Comparison of ENCODE assay signal across 8 cellular contexts in genomic region chr1:25022361-25023189, GRCh38.
DNase-seq lines count a peak whose midpoint lies in the region; ATAC-seq and TF ChIP-seq lines count a peak whose summit lies in the region.

No MANE protein-coding gene starts in this region.

- H3K27me3 ChIP-seq in thoracic aorta (replicated peaks; ENCODE audit: insufficient read depth): no peaks in the 10 kb centered on the region

- H3K4me3 Mint-ChIP-seq in activated T-cell treated with anti-CD3 and anti-CD28 coated beads, Interleukin-2, amount 50 U/mL, for 4 hours: peak overlapping the region; percentile 68

- peak overlapping the region; percentile 11 for H3K4me3 ChIP-seq in fibroblast of pulmonary artery (replicated peaks; ENCODE audit: low read depth, low read length)
- H3K4me3 ChIP-seq in thoracic aorta: peak overlapping the region; percentile 16

- no peak overlapping the region for H3K27ac ChIP-seq in thoracic aorta

- no peaks in the 10 kb centered on the region for H3K27me3 Mint-ChIP-seq in activated T-cell treated with anti-CD3 and anti-CD28 coated beads, Interleukin-2, amount 50 U/mL, for 4 hours (ENCODE audit: low read depth)

- H3K4me1 Mint-ChIP-seq in activated T-cell treated with anti-CD3 and anti-CD28 coated beads, Interleukin-2, amount 50 U/mL, for 4 hours (ENCODE audit: low read depth): peaks cover 77% of the 10 kb centered on the region

- ATAC-seq in GM18867 (IDR thresholded peaks at IDR 0.05; ENCODE audit: unreplicated experiment) (peak; percentile 80), HG02970 (IDR thresholded peaks at IDR 0.05; ENCODE audit: low FRiP score, unreplicated experiment) (peak; percentile 71), thoracic aorta (ENCODE audit: insufficient number of reproducible peaks, low FRiP score, low read depth) (no peak)
- ATAC-seq in activated T-cell treated with anti-CD3 and anti-CD28 coated beads, Interleukin-2, amount 50 U/mL, for 4 hours: peak; percentile 85 to 86

- no peaks in the 10 kb centered on the region for H3K4me1 ChIP-seq in thoracic aorta (ENCODE audit: control insufficient read depth in 1 of 2, low read depth in 2 of 2)

- TF ChIP-seq CTCF in fibroblast of pulmonary artery (IDR thresholded peaks at IDR 0.05; ENCODE audit: low read length, missing control alignments) (no peak), thoracic aorta (IDR thresholded peaks at IDR 0.05) (no peak)

- DNase-seq in OCI-M1 (lab: John Stamatoyannopoulos, UW) (peak; percentile 89), fibroblast of pulmonary artery (ENCODE audit: low read depth) (peak; percentile 96), occipital lobe (lab: John Stamatoyannopoulos, UW) (peak; percentile 54), thoracic aorta (ENCODE audit: low spot score) (no peak), NCI-H510A treated with DMSO at 0.1 percent for 48 hours (lab: John Stamatoyannopoulos, UW) (no peak)
- DNase-seq in activated T-cell treated with anti-CD3 and anti-CD28 coated beads, Interleukin-2, amount 50 U/mL, for 4 hours: peak; percentile 93

- H3K9me3 Mint-ChIP-seq in activated T-cell treated with anti-CD3 and anti-CD28 coated beads, Interleukin-2, amount 50 U/mL, for 4 hours: no peaks in the 10 kb centered on the region

- no peaks in the 10 kb centered on the region for H3K9me3 ChIP-seq in thoracic aorta

- no peaks in the 10 kb centered on the region for H3K36me3 ChIP-seq in thoracic aorta

- H3K36me3 Mint-ChIP-seq in activated T-cell treated with anti-CD3 and anti-CD28 coated beads, Interleukin-2, amount 50 U/mL, for 4 hours (ENCODE audit: insufficient read depth): no peaks in the 10 kb centered on the region

Comparison
In these comparisons a context has a peak if more than half of its experiments do, and no peak if none do; other contexts are left out.
1. DNase-seq: peak in OCI-M1 (single experiment), activated T-cell treated with anti-CD3 and anti-CD28 coated beads, Interleukin-2, amount 50 U/mL, for 4 hours (single experiment), fibroblast of pulmonary artery (single experiment) and occipital lobe (single experiment); none in thoracic aorta (single experiment) and NCI-H510A treated with DMSO at 0.1 percent for 48 hours (single experiment).